In the genomic region with DNA sequence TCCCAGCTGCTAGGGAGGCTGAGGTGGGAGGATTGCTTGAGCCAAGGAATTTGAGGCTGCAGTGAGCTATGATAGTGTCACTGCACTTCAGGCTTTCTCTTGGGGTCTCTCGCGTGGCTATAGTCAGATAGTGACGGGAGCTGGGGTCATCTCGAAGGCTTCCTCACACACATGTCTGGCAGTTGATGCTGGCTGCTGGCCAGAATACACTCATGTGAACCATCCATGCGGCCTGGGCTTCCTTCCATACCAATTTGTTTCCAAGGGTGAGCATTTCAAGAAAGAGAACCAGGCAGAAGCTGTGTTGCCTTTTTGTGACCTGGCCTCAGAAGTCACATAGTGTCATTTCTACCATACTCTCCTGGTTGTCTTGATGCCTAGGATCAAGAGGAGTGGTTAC, we compare ENCODE assay signal across 20 cellular contexts. TPM values are rescaled to one million over a fixed set of nuclear protein-coding genes. Genes with fewer than 3 reads are reported as not detected.
"Had no signal": no experiment of that assay in that cellular context is flagged by ENCODE, and none has a peak within 500 bp of the region (broad histone marks: within the 10 kb centered on the region; RNA-seq: fewer than 3 reads in every experiment).

No MANE protein-coding gene starts in this region.

- H3K27me3 ChIP-seq: upper lobe of left lung had no signal

- H3K9ac ChIP-seq: parathyroid adenoma had no signal

- H2AFZ ChIP-seq: parathyroid adenoma had no signal

- H3K36me3 ChIP-seq: left lung, spleen, suprapubic skin, upper lobe of left lung had no signal

- FAIRE-seq: endothelial cell of umbilical vein, kidney had no signal

- ATAC-seq: left lung; mucosa of descending colon; naive thymus-derived CD4-positive, alpha-beta T cell had no signal

- H3K4me1 Mint-ChIP-seq: activated naive CD8-positive, alpha-beta T cell treated with anti-CD3 and anti-CD28 coated beads, Interleukin-2, amount 10 ng/mL, durations not matched to agents 7 days and 5 days; memory B cell; naive thymus-derived CD4-positive, alpha-beta T cell had no signal

- DNase-seq: activated CD4-positive, alpha-beta T cell treated with anti-CD3 and anti-CD28 coated beads, Interleukin-2, amount 50 U/mL, for 4 hours; activated CD4-positive, CD25-positive, alpha-beta regulatory T cell treated with anti-CD3 and anti-CD28 coated beads, Interleukin-2, amount 50 U/mL, for 72 hours; activated naive CD4-positive, alpha-beta T cell; activated naive CD8-positive, alpha-beta T cell treated with anti-CD3 and anti-CD28 coated beads, Interleukin-2, amount 10 ng/mL, durations not matched to agents 7 days and 5 days; activated T-cell treated with anti-CD3 and anti-CD28 coated beads for 4 hours; effector CD8-positive, alpha-beta T cell; kidney; left lung; mucosa of descending colon; naive thymus-derived CD4-positive, alpha-beta T cell; spleen; T-helper 1 cell; T1000; upper lobe of left lung had no signal

- H3K27ac Mint-ChIP-seq: activated naive CD8-positive, alpha-beta T cell treated with anti-CD3 and anti-CD28 coated beads, Interleukin-2, amount 10 ng/mL, durations not matched to agents 7 days and 5 days; memory B cell; stimulated activated naive CD8-positive, alpha-beta T cell treated with anti-CD3 and anti-CD28 coated beads, Interleukin-15, Interleukin-2, amounts not matched to agents 100 ng/mL and 50 ng/mL, for 24 hours had no signal

- H3K36me3 Mint-ChIP-seq: activated naive CD8-positive, alpha-beta T cell treated with anti-CD3 and anti-CD28 coated beads, Interleukin-2, amount 10 ng/mL, durations not matched to agents 7 days and 5 days; brain; memory B cell had no signal

- H3K27ac ChIP-seq: left lung, parathyroid adenoma, spleen, suprapubic skin, upper lobe of left lung had no signal

- H3K4me3 Mint-ChIP-seq: activated naive CD8-positive, alpha-beta T cell treated with anti-CD3 and anti-CD28 coated beads, Interleukin-2, amount 10 ng/mL, durations not matched to agents 7 days and 5 days; brain; memory B cell; naive thymus-derived CD4-positive, alpha-beta T cell; stimulated activated naive CD8-positive, alpha-beta T cell treated with anti-CD3 and anti-CD28 coated beads, Interleukin-15, Interleukin-2, amounts not matched to agents 100 ng/mL and 50 ng/mL, for 24 hours had no signal

- H3K4me3 ChIP-seq: left lung, mucosa of descending colon, spleen, suprapubic skin, upper lobe of left lung had no signal

- H3K4me1 ChIP-seq: left lung, spleen, suprapubic skin, upper lobe of left lung had no signal

- H3K9me3 Mint-ChIP-seq: memory B cell; stimulated activated naive CD8-positive, alpha-beta T cell treated with anti-CD3 and anti-CD28 coated beads, Interleukin-15, Interleukin-2, amounts not matched to agents 100 ng/mL and 50 ng/mL, for 24 hours had no signal

- H3K9me3 ChIP-seq: left lung, mucosa of descending colon, spleen, suprapubic skin, upper lobe of left lung had no signal

- H3K79me2 ChIP-seq: parathyroid adenoma had no signal

RNA-seq across cellular contexts. Expression of gene LEUTX, which starts 26.5 kb away (rescaled TPM):
- total RNA-seq: activated naive CD8-positive, alpha-beta T cell treated with anti-CD3 and anti-CD28 coated beads, Interleukin-2, amount 10 ng/mL, durations not matched to agents 7 days and 5 days; endothelial cell of umbilical vein; kidney; left lung; mucosa of descending colon; naive thymus-derived CD4-positive, alpha-beta T cell; spleen; suprapubic skin; upper lobe of left lung had no signal
- polyA plus RNA-seq: endothelial cell of umbilical vein; naive thymus-derived CD4-positive, alpha-beta T cell; spleen had no signal
